Comparison of ENCODE assay signal across 2 cellular contexts in genomic region chr20:297925-298754, GRCh38.
TF ChIP-seq lines count a peak whose summit lies in the region.

No MANE protein-coding gene starts in this region.

TF ChIP-seq in GM23338, 12 proteins besides CTCF, POLR2A, EP300 and RAD21 (continued from another document):
- TF ChIP-seq ZNF462 (CRISPR knock-in tag; IDR thresholded peaks at IDR 0.05) (no peak), ZNF114 (CRISPR knock-in tag; IDR thresholded peaks at IDR 0.05) (no peak), ZNF331 (CRISPR knock-in tag; IDR thresholded peaks at IDR 0.05; ENCODE audit: low read depth) (no peak), NANOG (IDR thresholded peaks at IDR 0.05; ENCODE audit: borderline replicate concordance) (no peak)

TF ChIP-seq in SK-N-SH treated with all-trans-retinoic acid at 6 μM for 48 hours, 23 proteins besides CTCF, POLR2A, EP300 and RAD21 (continued from another document):
- no peak for TF ChIP-seq TSHZ2 (CRISPR knock-in tag; IDR thresholded peaks at IDR 0.05)
- no peak for TF ChIP-seq PPARA (CRISPR knock-in tag; IDR thresholded peaks at IDR 0.05; ENCODE audit: borderline replicate concordance)
- TF ChIP-seq ZC3H10 (CRISPR knock-in tag; IDR thresholded peaks at IDR 0.05): no peak
- no peak for TF ChIP-seq ARNTL (CRISPR knock-in tag; IDR thresholded peaks at IDR 0.05; ENCODE audit: borderline replicate concordance, low read depth)
- TF ChIP-seq ISL1 (CRISPR knock-in tag; IDR thresholded peaks at IDR 0.05): no peak
